In the genomic region with DNA sequence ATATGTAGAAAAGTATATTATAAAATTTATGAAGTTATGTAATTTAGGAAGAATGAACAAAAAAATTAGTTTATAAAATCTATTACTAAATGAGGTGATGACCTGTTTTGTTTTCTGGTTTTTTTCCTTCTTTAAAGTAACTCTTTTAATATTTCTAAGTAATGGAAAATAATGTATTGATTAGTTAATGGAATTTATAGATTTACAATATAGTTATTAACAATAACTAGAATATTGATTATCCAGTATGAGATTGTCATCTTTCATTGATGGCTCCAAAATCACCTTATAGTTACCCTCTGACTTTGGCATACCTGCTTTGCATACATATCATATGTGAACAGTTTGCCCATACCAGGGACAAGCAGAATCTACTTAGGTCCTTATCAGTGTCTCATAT, we compare ENCODE assay signal across 9 cellular contexts.
"Had no signal": no experiment of that assay in that cellular context is flagged by ENCODE, and none has a peak within 500 bp of the region (broad histone marks: within the 10 kb centered on the region; RNA-seq: fewer than 3 reads in every experiment).

No MANE protein-coding gene starts in this region.

- H3K9me3 Mint-ChIP-seq: HFFc6 had no signal

- H3K27ac Mint-ChIP-seq: HFFc6 had no signal

- ATAC-seq: HCT116 had no signal

- H3K4me1 ChIP-seq: HAP-1 had no signal

- H3K27ac ChIP-seq: GM23248 had no signal

- H3K9me3 ChIP-seq: HAP-1 had no signal

- H3K9ac ChIP-seq: GM23248 had no signal

- H3K4me3 Mint-ChIP-seq: HFFc6 had no signal

- FAIRE-seq: HTR-8/SVneo had no signal

- H2AFZ ChIP-seq: GM23248 had no signal

- H3K4me3 ChIP-seq: GM23248, HAP-1 had no signal

- DNase-seq: GM23248, GOT3, H7, HFFc6, IMR-90, KBM-7 had no signal
